1 cellular context compared by ENCODE assay signal in the genomic region with DNA sequence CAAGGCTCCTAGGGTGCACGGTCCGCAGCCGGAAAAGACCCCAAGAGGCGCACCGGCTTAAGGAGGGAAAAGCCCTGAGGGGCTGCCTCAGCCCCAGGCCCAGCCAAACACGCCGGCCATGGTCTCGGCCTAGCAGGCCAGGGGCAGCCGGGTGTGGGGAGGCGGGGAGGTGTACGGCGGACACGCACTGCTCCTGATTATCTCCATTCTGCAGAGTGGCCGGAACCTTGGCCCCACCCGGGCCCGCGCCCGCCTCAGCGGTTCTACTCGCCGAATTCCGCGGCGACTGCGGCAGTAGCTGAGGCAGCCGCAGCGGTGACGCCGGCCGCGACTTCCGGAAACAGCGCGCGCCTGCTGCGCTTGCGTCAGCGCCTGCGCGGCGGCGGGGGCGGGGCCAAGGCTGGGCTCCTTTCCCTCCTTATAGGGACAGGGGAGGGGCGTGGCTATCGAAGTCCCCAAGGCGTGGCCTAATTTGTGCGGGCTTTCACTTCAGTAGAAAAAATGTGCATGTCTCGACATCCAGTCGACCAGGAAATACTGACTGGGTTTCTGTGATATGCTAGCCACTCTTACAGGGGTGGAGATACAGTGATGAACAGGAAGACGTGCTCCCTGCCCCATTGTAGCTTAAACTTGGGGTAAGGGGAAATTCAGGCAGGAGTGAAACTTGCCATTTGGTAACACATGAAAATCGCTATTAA.
A peak's percentile ranks its signal among the peaks of the same experiment; 100 is the strongest.
TF ChIP-seq lines count a peak whose summit lies in the region.

A gene with protein sequence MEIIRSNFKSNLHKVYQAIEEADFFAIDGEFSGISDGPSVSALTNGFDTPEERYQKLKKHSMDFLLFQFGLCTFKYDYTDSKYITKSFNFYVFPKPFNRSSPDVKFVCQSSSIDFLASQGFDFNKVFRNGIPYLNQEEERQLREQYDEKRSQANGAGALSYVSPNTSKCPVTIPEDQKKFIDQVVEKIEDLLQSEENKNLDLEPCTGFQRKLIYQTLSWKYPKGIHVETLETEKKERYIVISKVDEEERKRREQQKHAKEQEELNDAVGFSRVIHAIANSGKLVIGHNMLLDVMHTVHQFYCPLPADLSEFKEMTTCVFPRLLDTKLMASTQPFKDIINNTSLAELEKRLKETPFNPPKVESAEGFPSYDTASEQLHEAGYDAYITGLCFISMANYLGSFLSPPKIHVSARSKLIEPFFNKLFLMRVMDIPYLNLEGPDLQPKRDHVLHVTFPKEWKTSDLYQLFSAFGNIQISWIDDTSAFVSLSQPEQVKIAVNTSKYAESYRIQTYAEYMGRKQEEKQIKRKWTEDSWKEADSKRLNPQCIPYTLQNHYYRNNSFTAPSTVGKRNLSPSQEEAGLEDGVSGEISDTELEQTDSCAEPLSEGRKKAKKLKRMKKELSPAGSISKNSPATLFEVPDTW (minus strand): TSS at position 342 of the 701 bp plus-strand sequence. CDS start 135 bp downstream, at position 207.

TF ChIP-seq in K562, 482 proteins besides CTCF, POLR2A, EP300 and RAD21 (continued from another document and continues in another):
- TF ChIP-seq SNRNP70 (optimal IDR thresholded peaks at IDR 0.05; ENCODE audit: low read depth, low read length) (no peak), ZNF79 (CRISPR knock-in tag; IDR thresholded peaks at IDR 0.05; ENCODE audit: low read depth) (no peak), POU5F1 (IDR thresholded peaks at IDR 0.05; ENCODE audit: borderline replicate concordance, low read depth, low read length, partially characterized antibody) (no peak), MCM5 (IDR thresholded peaks at IDR 0.05; ENCODE audit: low read depth) (no peak), ZNF644 (tag; IDR thresholded peaks at IDR 0.05; ENCODE audit: low read depth) (no peak), TSC22D4 (tag; IDR thresholded peaks at IDR 0.05) (no peak), NEUROD1 (IDR thresholded peaks at IDR 0.05; ENCODE audit: borderline replicate concordance, low read depth, low read length, partially characterized antibody) (no peak), NFE2L1 (tag; IDR thresholded peaks at IDR 0.05; ENCODE audit: borderline replicate concordance, low read depth) (no peak), ZNF699 (CRISPR knock-in tag; IDR thresholded peaks at IDR 0.05; ENCODE audit: insufficient replicate concordance) (no peak), SIN3A (IDR thresholded peaks at IDR 0.05; ENCODE audit: borderline replicate concordance in 2 of 2, control insufficient read depth in 1 of 2, low read depth in 2 of 2, low read length in 2 of 2) (peak; percentile 47 to 71; a peak in 2 of 4 replicates), HOXB6 (CRISPR knock-in tag; IDR thresholded peaks at IDR 0.05; ENCODE audit: borderline replicate concordance) (no peak), IRF2 (CRISPR knock-in tag; IDR thresholded peaks at IDR 0.05) (no peak), MECOM (CRISPR knock-in tag; IDR thresholded peaks at IDR 0.05) (no peak), TAF9B (IDR thresholded peaks at IDR 0.05; ENCODE audit: partially characterized antibody) (peak; percentile 72), ESRRA (IDR thresholded peaks at IDR 0.05; ENCODE audit: borderline replicate concordance, low read depth) (peak; percentile 44; the same call in 1 of the 2 replicates), MEF2D (tag; conservative IDR thresholded peaks at IDR 0.05; ENCODE audit: low read depth) (no peak), HLTF (IDR thresholded peaks at IDR 0.05) (0 out of 2 replicates have a peak, but pooled peaks have one; percentile 38), ETV6 (IDR thresholded peaks at IDR 0.05; ENCODE audit: borderline replicate concordance in 1 of 2, low read depth in 2 of 2, low read length in 1 of 2) (no peak), ETV6 (CRISPR knock-in tag; IDR thresholded peaks at IDR 0.05; ENCODE audit: borderline replicate concordance) (no peak), HMGN3 (IDR thresholded peaks at IDR 0.05; ENCODE audit: borderline replicate concordance, extremely low read depth, insufficient read length, low read depth, low read length) (peak; percentile 74), FOXJ3 (CRISPR knock-in tag; IDR thresholded peaks at IDR 0.05) (no peak), GABPB2 (CRISPR knock-in tag; conservative IDR thresholded peaks at IDR 0.05) (no peak), TBL1XR1 (IDR thresholded peaks at IDR 0.05; ENCODE audit: low read length in 2 of 2) (peak in 1 of 2 experiments; percentile 15; a peak in 1 of 4 replicates), KAT7 (CRISPR knock-in tag; IDR thresholded peaks at IDR 0.05; ENCODE audit: borderline replicate concordance) (0 out of 2 replicates have a peak, but pooled peaks have one; percentile 57), ZNF217 (CRISPR knock-in tag; IDR thresholded peaks at IDR 0.05) (no peak), ZNF507 (tag; conservative IDR thresholded peaks at IDR 0.05) (no peak), U2AF1 (optimal IDR thresholded peaks at IDR 0.05; ENCODE audit: low read depth, low read length) (no peak), ATF7 (IDR thresholded peaks at IDR 0.05) (peak; percentile 89), NR2C2 (CRISPR knock-in tag; IDR thresholded peaks at IDR 0.05) (no peak), NR2C2 (tag; IDR thresholded peaks at IDR 0.05) (no peak; the same call in 1 of the 2 replicates), STAT5B (CRISPR knock-in tag; IDR thresholded peaks at IDR 0.05) (no peak), NCOR1 (IDR thresholded peaks at IDR 0.05) (0 out of 2 replicates have a peak, but pooled peaks have one; percentile 31), MAFK (IDR thresholded peaks at IDR 0.05; ENCODE audit: low read length) (0 out of 2 replicates have a peak, but pooled peaks have one; percentile 13), KLF10 (CRISPR knock-in tag; IDR thresholded peaks at IDR 0.05) (no peak), PHTF2 (CRISPR knock-in tag; IDR thresholded peaks at IDR 0.05) (no peak), ZNF143 (CRISPR knock-in tag; IDR thresholded peaks at IDR 0.05) (no peak), SMAD3 (CRISPR knock-in tag; conservative IDR thresholded peaks at IDR 0.05) (no peak), MIER1 (IDR thresholded peaks at IDR 0.05; ENCODE audit: low read depth) (no peak), NFATC3 (IDR thresholded peaks at IDR 0.05) (no peak), FOSL1 (tag; conservative IDR thresholded peaks at IDR 0.05) (no peak)
- TF ChIP-seq, protein P1, sequence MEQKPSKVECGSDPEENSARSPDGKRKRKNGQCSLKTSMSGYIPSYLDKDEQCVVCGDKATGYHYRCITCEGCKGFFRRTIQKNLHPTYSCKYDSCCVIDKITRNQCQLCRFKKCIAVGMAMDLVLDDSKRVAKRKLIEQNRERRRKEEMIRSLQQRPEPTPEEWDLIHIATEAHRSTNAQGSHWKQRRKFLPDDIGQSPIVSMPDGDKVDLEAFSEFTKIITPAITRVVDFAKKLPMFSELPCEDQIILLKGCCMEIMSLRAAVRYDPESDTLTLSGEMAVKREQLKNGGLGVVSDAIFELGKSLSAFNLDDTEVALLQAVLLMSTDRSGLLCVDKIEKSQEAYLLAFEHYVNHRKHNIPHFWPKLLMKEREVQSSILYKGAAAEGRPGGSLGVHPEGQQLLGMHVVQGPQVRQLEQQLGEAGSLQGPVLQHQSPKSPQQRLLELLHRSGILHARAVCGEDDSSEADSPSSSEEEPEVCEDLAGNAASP (IDR thresholded peaks at IDR 0.05) = no peak
- TF ChIP-seq, protein P2, sequence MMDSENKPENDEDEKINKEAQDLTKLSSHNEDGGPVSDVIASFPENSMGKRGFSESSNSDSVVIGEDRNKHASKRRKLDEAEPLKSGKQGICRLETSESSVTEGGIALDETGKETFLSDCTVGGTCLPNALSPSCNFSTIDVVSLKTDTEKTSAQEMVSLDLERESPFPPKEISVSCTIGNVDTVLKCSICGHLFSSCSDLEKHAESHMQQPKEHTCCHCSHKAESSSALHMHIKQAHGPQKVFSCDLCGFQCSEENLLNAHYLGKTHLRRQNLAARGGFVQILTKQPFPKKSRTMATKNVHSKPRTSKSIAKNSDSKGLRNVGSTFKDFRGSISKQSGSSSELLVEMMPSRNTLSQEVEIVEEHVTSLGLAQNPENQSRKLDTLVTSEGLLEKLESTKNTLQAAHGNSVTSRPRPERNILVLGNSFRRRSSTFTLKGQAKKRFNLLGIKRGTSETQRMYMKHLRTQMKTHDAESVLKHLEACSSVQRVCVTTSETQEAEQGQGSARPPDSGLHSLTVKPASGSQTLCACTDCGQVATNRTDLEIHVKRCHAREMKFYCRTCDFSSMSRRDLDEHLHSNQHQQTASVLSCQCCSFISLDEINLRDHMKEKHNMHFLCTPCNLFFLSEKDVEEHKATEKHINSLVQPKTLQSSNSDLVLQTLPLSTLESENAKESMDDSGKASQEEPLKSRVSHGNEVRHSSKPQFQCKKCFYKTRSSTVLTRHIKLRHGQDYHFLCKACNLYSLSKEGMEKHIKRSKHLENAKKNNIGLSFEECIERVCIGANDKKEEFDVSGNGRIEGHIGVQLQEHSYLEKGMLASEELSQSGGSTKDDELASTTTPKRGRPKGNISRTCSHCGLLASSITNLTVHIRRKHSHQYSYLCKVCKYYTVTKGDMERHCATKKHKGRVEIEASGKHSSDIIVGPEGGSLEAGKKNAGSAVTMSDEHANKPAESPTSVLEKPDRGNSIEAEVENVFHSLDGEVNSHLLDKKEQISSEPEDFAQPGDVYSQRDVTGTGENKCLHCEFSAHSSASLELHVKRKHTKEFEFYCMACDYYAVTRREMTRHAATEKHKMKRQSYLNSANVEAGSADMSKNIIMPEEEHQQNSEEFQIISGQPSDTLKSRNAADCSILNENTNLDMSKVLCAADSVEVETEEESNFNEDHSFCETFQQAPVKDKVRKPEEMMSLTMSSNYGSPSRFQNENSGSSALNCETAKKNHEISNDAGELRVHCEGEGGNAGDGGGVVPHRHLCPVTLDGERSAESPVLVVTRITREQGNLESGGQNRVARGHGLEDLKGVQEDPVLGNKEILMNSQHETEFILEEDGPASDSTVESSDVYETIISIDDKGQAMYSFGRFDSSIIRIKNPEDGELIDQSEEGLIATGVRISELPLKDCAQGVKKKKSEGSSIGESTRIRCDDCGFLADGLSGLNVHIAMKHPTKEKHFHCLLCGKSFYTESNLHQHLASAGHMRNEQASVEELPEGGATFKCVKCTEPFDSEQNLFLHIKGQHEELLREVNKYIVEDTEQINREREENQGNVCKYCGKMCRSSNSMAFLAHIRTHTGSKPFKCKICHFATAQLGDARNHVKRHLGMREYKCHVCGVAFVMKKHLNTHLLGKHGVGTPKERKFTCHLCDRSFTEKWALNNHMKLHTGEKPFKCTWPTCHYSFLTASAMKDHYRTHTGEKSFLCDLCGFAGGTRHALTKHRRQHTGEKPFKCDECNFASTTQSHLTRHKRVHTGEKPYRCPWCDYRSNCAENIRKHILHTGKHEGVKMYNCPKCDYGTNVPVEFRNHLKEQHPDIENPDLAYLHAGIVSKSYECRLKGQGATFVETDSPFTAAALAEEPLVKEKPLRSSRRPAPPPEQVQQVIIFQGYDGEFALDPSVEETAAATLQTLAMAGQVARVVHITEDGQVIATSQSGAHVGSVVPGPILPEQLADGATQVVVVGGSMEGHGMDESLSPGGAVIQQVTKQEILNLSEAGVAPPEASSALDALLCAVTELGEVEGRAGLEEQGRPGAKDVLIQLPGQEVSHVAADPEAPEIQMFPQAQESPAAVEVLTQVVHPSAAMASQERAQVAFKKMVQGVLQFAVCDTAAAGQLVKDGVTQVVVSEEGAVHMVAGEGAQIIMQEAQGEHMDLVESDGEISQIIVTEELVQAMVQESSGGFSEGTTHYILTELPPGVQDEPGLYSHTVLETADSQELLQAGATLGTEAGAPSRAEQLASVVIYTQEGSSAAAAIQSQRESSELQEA (IDR thresholded peaks at IDR 0.05; ENCODE audit: low read depth) = no peak
- TF ChIP-seq, protein P3, sequence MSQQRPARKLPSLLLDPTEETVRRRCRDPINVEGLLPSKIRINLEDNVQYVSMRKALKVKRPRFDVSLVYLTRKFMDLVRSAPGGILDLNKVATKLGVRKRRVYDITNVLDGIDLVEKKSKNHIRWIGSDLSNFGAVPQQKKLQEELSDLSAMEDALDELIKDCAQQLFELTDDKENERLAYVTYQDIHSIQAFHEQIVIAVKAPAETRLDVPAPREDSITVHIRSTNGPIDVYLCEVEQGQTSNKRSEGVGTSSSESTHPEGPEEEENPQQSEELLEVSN (IDR thresholded peaks at IDR 0.05; ENCODE audit: borderline replicate concordance in 1 of 2, extremely low read depth in 1 of 2, insufficient read depth in 1 of 2, insufficient read length in 1 of 2, low read depth in 1 of 2, low read length in 1 of 2, poor library complexity in 1 of 2, severe bottlenecking in 1 of 2) = peak; percentile 9 to 57
- TF ChIP-seq, protein P4, sequence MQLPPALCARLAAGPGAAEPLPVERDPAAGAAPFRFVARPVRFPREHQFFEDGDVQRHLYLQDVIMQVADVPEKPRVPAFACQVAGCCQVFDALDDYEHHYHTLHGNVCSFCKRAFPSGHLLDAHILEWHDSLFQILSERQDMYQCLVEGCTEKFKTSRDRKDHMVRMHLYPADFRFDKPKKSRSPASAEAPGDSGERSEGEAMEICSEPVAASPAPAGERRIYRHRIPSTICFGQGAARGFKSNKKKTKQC (CRISPR knock-in tag; IDR thresholded peaks at IDR 0.05) = peak; percentile 62; the same call in 1 of the 2 replicates
- TF ChIP-seq, protein P5, sequence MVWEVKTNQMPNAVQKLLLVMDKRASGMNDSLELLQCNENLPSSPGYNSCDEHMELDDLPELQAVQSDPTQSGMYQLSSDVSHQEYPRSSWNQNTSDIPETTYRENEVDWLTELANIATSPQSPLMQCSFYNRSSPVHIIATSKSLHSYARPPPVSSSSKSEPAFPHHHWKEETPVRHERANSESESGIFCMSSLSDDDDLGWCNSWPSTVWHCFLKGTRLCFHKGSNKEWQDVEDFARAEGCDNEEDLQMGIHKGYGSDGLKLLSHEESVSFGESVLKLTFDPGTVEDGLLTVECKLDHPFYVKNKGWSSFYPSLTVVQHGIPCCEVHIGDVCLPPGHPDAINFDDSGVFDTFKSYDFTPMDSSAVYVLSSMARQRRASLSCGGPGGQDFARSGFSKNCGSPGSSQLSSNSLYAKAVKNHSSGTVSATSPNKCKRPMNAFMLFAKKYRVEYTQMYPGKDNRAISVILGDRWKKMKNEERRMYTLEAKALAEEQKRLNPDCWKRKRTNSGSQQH (CRISPR knock-in tag; IDR thresholded peaks at IDR 0.05) = no peak
- TF ChIP-seq, protein P6, sequence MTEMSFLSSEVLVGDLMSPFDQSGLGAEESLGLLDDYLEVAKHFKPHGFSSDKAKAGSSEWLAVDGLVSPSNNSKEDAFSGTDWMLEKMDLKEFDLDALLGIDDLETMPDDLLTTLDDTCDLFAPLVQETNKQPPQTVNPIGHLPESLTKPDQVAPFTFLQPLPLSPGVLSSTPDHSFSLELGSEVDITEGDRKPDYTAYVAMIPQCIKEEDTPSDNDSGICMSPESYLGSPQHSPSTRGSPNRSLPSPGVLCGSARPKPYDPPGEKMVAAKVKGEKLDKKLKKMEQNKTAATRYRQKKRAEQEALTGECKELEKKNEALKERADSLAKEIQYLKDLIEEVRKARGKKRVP (CRISPR knock-in tag; IDR thresholded peaks at IDR 0.05) = peak; percentile 44; the same call in 1 of the 2 replicates
- TF ChIP-seq, protein P7, sequence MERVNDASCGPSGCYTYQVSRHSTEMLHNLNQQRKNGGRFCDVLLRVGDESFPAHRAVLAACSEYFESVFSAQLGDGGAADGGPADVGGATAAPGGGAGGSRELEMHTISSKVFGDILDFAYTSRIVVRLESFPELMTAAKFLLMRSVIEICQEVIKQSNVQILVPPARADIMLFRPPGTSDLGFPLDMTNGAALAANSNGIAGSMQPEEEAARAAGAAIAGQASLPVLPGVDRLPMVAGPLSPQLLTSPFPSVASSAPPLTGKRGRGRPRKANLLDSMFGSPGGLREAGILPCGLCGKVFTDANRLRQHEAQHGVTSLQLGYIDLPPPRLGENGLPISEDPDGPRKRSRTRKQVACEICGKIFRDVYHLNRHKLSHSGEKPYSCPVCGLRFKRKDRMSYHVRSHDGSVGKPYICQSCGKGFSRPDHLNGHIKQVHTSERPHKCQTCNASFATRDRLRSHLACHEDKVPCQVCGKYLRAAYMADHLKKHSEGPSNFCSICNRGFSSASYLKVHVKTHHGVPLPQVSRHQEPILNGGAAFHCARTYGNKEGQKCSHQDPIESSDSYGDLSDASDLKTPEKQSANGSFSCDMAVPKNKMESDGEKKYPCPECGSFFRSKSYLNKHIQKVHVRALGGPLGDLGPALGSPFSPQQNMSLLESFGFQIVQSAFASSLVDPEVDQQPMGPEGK (CRISPR knock-in tag; IDR thresholded peaks at IDR 0.05; ENCODE audit: borderline replicate concordance) = no peak
